8 cellular contexts compared by ENCODE assay signal in genomic region chr9:127796225-127796813, GRCh38. TPM values are rescaled to one million over a fixed set of nuclear protein-coding genes. Genes with fewer than 3 reads are reported as not detected.
DNase-seq lines count a peak whose midpoint lies in the region; ATAC-seq and TF ChIP-seq lines count a peak whose summit lies in the region.

No MANE protein-coding gene starts in this region.

- peaks cover 0 to 87% (median 40%) of the 10 kb centered on the region in 4 donors for H3K4me1 ChIP-seq in right lobe of liver
- peaks cover 14% of the 10 kb centered on the region for H3K4me1 ChIP-seq in HAP-1

- in situ Hi-C loops in HAP-1 (cut with MboI; ENCODE audit: low sequenced_read_pairs) = no loop called here

- no peak overlapping the region for H3K4me3 ChIP-seq in AG04450 (ENCODE audit: low read depth, low read length)
- no peak overlapping the region for H3K4me3 ChIP-seq in right lobe of liver
- H3K4me3 ChIP-seq in HAP-1 = no peak overlapping the region

- no peak for DNase-seq in AG04450 (ENCODE audit: low read depth, low spot score)
- peak; percentile 11 for DNase-seq in HT-29 (ENCODE audit: low spot score)
- DNase-seq in activated CD8-positive, alpha-beta memory T cell treated with anti-CD3 and anti-CD28 coated beads, Interleukin-2, amount 10 ng/mL, durations not matched to agents 7 days and 5 days = no peak
- peak; percentile 83 to 94 (median 92) for DNase-seq in right lobe of liver
- DNase-seq in NOMO-1 treated with dmso at 0.1 percent for 144 hours (lab: John Stamatoyannopoulos, UW; ENCODE audit: unreplicated experiment) = no peak
- no peak for DNase-seq in NCI-H2107 (lab: John Stamatoyannopoulos, UW)
- DNase-seq in HAP-1 (ENCODE audit: low spot score in 2 of 2) = no peak

- H3K27ac ChIP-seq in AG04450 (ENCODE audit: low read depth, low read length) (peak overlapping the region; percentile 73), right lobe of liver (peak overlapping the region; percentile 82 to 98 (median 82))

- H3K9me3 ChIP-seq in AG04450 (ENCODE audit: control insufficient read depth, insufficient read depth, low read length) = no peaks in the 10 kb centered on the region
- no peaks in the 10 kb centered on the region for H3K9me3 ChIP-seq in right lobe of liver
- no peaks in the 10 kb centered on the region for H3K9me3 ChIP-seq in HAP-1

- CTCF ChIA-PET in AG04450 (lab: Charles Lee) = interaction anchor here (0.6 to 1.7 kb wide), 2 partner anchors 76 to 125 kb away, joined by 3 to 5 read pairs; no protein-coding TSS in a partner anchor
- CTCF ChIA-PET in activated CD8-positive, alpha-beta memory T cell treated with anti-CD3 and anti-CD28 coated beads, Interleukin-2, amount 10 ng/mL, durations not matched to agents 7 days and 5 days (lab: Charles Lee) = interaction anchor here (1.8 to 3.8 kb wide), 3 partner anchors 9 to 73 kb away, joined by 6 to 18 read pairs (median 7); no protein-coding TSS in a partner anchor

- no peaks in the 10 kb centered on the region for H3K27me3 ChIP-seq in AG04450 (ENCODE audit: control insufficient read depth, insufficient read depth, low read length)
- no peaks in the 10 kb centered on the region for H3K27me3 ChIP-seq in right lobe of liver
- no peaks in the 10 kb centered on the region for H3K27me3 ChIP-seq in HAP-1 (ENCODE audit: low read depth)

- no peaks in the 10 kb centered on the region for H3K9me3 Mint-ChIP-seq in activated CD8-positive, alpha-beta memory T cell treated with anti-CD3 and anti-CD28 coated beads, Interleukin-2, amount 10 ng/mL, durations not matched to agents 7 days and 5 days (ENCODE audit: low read depth)

- peaks cover 11% of the 10 kb centered on the region for H3K36me3 Mint-ChIP-seq in activated CD8-positive, alpha-beta memory T cell treated with anti-CD3 and anti-CD28 coated beads, Interleukin-2, amount 10 ng/mL, durations not matched to agents 7 days and 5 days

- POLR2A ChIA-PET in AG04450 (lab: Yijun Ruan, JAX) = interaction anchor here (0.7 kb wide), 1 partner anchor 110 kb away, joined by 3 read pairs; no protein-coding TSS in a partner anchor

- H3K4me3 Mint-ChIP-seq in activated CD8-positive, alpha-beta memory T cell treated with anti-CD3 and anti-CD28 coated beads, Interleukin-2, amount 10 ng/mL, durations not matched to agents 7 days and 5 days = peak overlapping the region; percentile 59

- H3K36me3 ChIP-seq in right lobe of liver (peaks cover 0 to 3% (median 0%) of the 10 kb centered on the region in 4 donors), HAP-1 (replicated peaks) (peaks cover 17% of the 10 kb centered on the region)

- intact Hi-C loops in right lobe of liver (cut with DNase I) = no loop called here

- H3K27me3 Mint-ChIP-seq in activated CD8-positive, alpha-beta memory T cell treated with anti-CD3 and anti-CD28 coated beads, Interleukin-2, amount 10 ng/mL, durations not matched to agents 7 days and 5 days = no peaks in the 10 kb centered on the region

- TF ChIP-seq CTCF in AG04450 (IDR thresholded peaks at IDR 0.05; ENCODE audit: low read depth, low read length) = no peak
- TF ChIP-seq CTCF in right lobe of liver (IDR thresholded peaks at IDR 0.05) = no peak

- no peak for TF ChIP-seq POLR2A in right lobe of liver (IDR thresholded peaks at IDR 0.05)

- peak overlapping the region; percentile 85 for H3K27ac Mint-ChIP-seq in activated CD8-positive, alpha-beta memory T cell treated with anti-CD3 and anti-CD28 coated beads, Interleukin-2, amount 10 ng/mL, durations not matched to agents 7 days and 5 days

- peak; percentile 52 for ATAC-seq in activated CD8-positive, alpha-beta memory T cell treated with anti-CD3 and anti-CD28 coated beads, Interleukin-2, amount 10 ng/mL, durations not matched to agents 7 days and 5 days
- peak; percentile 52 to 77 (median 68) for ATAC-seq in right lobe of liver
- no peak for ATAC-seq in GM21825 (IDR thresholded peaks at IDR 0.05; ENCODE audit: unreplicated experiment)

- 13% methylated on average over 8 of the region's 8 CpGs for WGBS in right lobe of liver (ENCODE audit: insufficient coverage, low coverage, low lambda C conversion rate, missing lambda C conversion rate)

- H3K4me1 Mint-ChIP-seq in activated CD8-positive, alpha-beta memory T cell treated with anti-CD3 and anti-CD28 coated beads, Interleukin-2, amount 10 ng/mL, durations not matched to agents 7 days and 5 days = peaks cover 33% of the 10 kb centered on the region

RNA-seq across cellular contexts. Expression of gene FPGS, which starts 6.4 kb away (rescaled TPM):
- 24.8 and 34.6 TPM in 2 replicates for polyA plus RNA-seq in AG04450 (2011; rRNA removed)
- polyA minus RNA-seq in AG04450 (2011; rRNA and poly(A)+ RNA removed) = 36.9 and 48.0 TPM in 2 replicates
- 180 and 200 TPM in 2 replicates for total RNA-seq in HT-29 (2014; rRNA removed; shearing (Covaris generic))
- total RNA-seq in activated CD8-positive, alpha-beta memory T cell treated with anti-CD3 and anti-CD28 coated beads, Interleukin-2, amount 10 ng/mL, durations not matched to agents 7 days and 5 days = 100 to 1,000 TPM; 109 to 117 TPM
- total RNA-seq in right lobe of liver = 10 to 100 TPM; 44.3 to 68.5 (median 56.9) TPM

RNA-seq across cellular contexts. Expression of gene CDK9, which starts 10.5 kb away (rescaled TPM):
- polyA plus RNA-seq in AG04450 (2011; rRNA removed) = 38.2 and 45.9 TPM in 2 replicates
- 47.9 and 58.9 TPM in 2 replicates for polyA minus RNA-seq in AG04450 (2011; rRNA and poly(A)+ RNA removed)
- total RNA-seq in HT-29 (2014; rRNA removed; shearing (Covaris generic)) = 42.6 and 45.4 TPM in 2 replicates
- total RNA-seq in activated CD8-positive, alpha-beta memory T cell treated with anti-CD3 and anti-CD28 coated beads, Interleukin-2, amount 10 ng/mL, durations not matched to agents 7 days and 5 days = 100 to 1,000 TPM; 120 to 128 TPM
- 100 to 1,000 TPM in 1 of 6 experiments, 10 to 100 TPM in 5; 49.4 to 107 (median 54.5) TPM for total RNA-seq in right lobe of liver

RNA-seq across cellular contexts. Expression of gene SH2D3C, which starts 17.9 kb away (rescaled TPM):
- polyA plus RNA-seq in AG04450 (2011; rRNA removed) = not detected in 2 replicates
- not detected in 2 replicates for polyA minus RNA-seq in AG04450 (2011; rRNA and poly(A)+ RNA removed)
- not detected in 2 replicates for total RNA-seq in HT-29 (2014; rRNA removed; shearing (Covaris generic))
- 10 to 100 TPM; 75.2 to 87.8 TPM for total RNA-seq in activated CD8-positive, alpha-beta memory T cell treated with anti-CD3 and anti-CD28 coated beads, Interleukin-2, amount 10 ng/mL, durations not matched to agents 7 days and 5 days
- total RNA-seq in right lobe of liver = 1 to 10 TPM; 1.7 to 5.6 (median 2.7) TPM

RNA-seq across cellular contexts. Expression of gene ENG, which starts 58.1 kb away (rescaled TPM):
- 17.2 and 34.2 TPM in 2 replicates for polyA plus RNA-seq in AG04450 (2011; rRNA removed)
- polyA minus RNA-seq in AG04450 (2011; rRNA and poly(A)+ RNA removed) = 29.1 and 34.5 TPM in 2 replicates
- total RNA-seq in HT-29 (2014; rRNA removed; shearing (Covaris generic)) = 6.1 and 6.4 TPM in 2 replicates
- 10 to 100 TPM; 18.4 to 21.3 TPM for total RNA-seq in activated CD8-positive, alpha-beta memory T cell treated with anti-CD3 and anti-CD28 coated beads, Interleukin-2, amount 10 ng/mL, durations not matched to agents 7 days and 5 days
- 10 to 100 TPM; 27.4 to 90.1 (median 54.1) TPM for total RNA-seq in right lobe of liver

Comparison
In these comparisons a context has a peak if more than half of its experiments do, and no peak if none do; other contexts are left out.
1. DNase-seq: peak in HT-29 (single experiment) and right lobe of liver (3 of 3); none in AG04450 (single experiment), activated CD8-positive, alpha-beta memory T cell treated with anti-CD3 and anti-CD28 coated beads, Interleukin-2, amount 10 ng/mL, durations not matched to agents 7 days and 5 days (single experiment), NOMO-1 treated with dmso at 0.1 percent for 144 hours (single experiment), NCI-H2107 (single experiment) and HAP-1 (0 of 2).
2. RNA of gene SH2D3C, which starts 17.9 kb away (total RNA-seq): 75.2 to 87.8 TPM in activated CD8-positive, alpha-beta memory T cell treated with anti-CD3 and anti-CD28 coated beads, Interleukin-2, amount 10 ng/mL, durations not matched to agents 7 days and 5 days; 1.7 to 5.6 TPM in right lobe of liver and not detected in HT-29; every median in the first group is over 10 times any median in the second.